4 cellular contexts compared by ENCODE assay signal in genomic region chr10:85231534-85232270, GRCh38.
"Had no signal": no experiment of that assay in that cellular context is flagged by ENCODE, and none has a peak within 500 bp of the region (broad histone marks: within the 10 kb centered on the region; RNA-seq: fewer than 3 reads in every experiment).

No MANE protein-coding gene starts in this region.

- H3K4me3 ChIP-seq: GM23338 had no signal

- H3K27me3 Mint-ChIP-seq: IgD-negative memory B cell had no signal

- H3K4me3 Mint-ChIP-seq: GM23338, H9, IgD-negative memory B cell had no signal

- ATAC-seq: GM23338 had no signal

- H3K9me3 Mint-ChIP-seq: H9, IgD-negative memory B cell had no signal

- DNase-seq: H9, HCEC 1CT had no signal

- H3K4me1 Mint-ChIP-seq: GM23338, H9, IgD-negative memory B cell had no signal

- H3K27ac Mint-ChIP-seq: GM23338, H9, IgD-negative memory B cell had no signal
